Comparison of ENCODE assay signal across 2 cellular contexts in genomic region chr12:108653082-108653516, GRCh38.
TF ChIP-seq lines count a peak whose summit lies in the region.

No MANE protein-coding gene starts in this region.

TF ChIP-seq in IMR-90, 13 proteins besides CTCF, POLR2A, EP300 and RAD21 (continued from another document):
- no peak for TF ChIP-seq FOS (IDR thresholded peaks at IDR 0.05; ENCODE audit: low read depth, low read length)
- no peak for TF ChIP-seq CHD1 (IDR thresholded peaks at IDR 0.05; ENCODE audit: low read depth, low read length)
- no peak for TF ChIP-seq ELK1 (IDR thresholded peaks at IDR 0.05; ENCODE audit: borderline replicate concordance, low read depth, low read length)

TF ChIP-seq in SK-N-SH treated with all-trans-retinoic acid at 6 μM for 48 hours, 23 proteins besides CTCF, POLR2A, EP300 and RAD21 (continued from another document):
- TF ChIP-seq, protein P1, sequence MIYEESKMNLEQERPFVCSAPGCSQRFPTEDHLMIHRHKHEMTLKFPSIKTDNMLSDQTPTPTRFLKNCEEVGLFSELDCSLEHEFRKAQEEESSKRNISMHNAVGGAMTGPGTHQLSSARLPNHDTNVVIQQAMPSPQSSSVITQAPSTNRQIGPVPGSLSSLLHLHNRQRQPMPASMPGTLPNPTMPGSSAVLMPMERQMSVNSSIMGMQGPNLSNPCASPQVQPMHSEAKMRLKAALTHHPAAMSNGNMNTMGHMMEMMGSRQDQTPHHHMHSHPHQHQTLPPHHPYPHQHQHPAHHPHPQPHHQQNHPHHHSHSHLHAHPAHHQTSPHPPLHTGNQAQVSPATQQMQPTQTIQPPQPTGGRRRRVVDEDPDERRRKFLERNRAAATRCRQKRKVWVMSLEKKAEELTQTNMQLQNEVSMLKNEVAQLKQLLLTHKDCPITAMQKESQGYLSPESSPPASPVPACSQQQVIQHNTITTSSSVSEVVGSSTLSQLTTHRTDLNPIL (CRISPR knock-in tag; IDR thresholded peaks at IDR 0.05; ENCODE audit: low read depth): no peak
